ENCODE assay signal across 1 cellular context in the genomic region with DNA sequence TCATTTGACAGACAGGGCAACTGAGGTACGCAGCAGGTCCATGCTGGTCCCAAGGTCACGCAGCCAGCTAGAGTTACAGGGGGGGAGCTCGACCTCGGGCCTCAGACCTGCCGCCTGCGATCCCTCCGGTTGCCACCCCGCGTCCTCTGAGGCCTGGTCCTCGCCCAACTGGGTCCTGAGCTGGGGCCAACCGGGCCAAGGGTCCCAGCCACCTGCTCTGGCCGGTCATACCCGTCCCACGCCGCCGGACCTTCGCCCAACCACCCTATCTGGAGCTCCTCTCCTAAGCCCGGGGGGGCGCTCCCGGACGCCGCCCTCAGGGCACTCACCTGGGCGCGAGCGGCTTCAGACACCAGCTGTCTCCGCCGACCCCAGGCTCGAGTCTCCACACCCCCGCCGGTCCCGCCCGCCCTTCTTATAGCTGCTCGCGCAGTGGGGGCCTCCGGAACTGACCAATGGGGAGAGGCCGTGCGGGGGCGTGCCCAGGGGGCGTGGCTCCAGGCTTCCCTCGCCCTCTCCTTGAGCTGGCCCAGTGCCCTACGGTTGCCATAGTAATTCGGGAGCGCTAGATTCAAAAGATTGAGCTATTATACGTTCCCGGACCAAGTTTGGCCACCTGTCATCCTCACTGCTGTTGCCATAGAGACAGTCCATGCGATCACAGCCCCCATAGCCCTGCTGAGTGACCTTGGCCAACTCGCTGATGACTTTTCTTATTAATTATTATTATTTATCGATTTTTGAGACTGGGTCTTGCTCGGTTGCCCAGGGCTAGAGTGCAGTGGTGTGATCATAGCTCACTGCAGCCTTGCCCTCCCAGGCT.
A peak's percentile ranks its signal among the peaks of the same experiment; 100 is the strongest.
TF ChIP-seq lines count a peak whose summit lies in the region.

A gene with protein sequence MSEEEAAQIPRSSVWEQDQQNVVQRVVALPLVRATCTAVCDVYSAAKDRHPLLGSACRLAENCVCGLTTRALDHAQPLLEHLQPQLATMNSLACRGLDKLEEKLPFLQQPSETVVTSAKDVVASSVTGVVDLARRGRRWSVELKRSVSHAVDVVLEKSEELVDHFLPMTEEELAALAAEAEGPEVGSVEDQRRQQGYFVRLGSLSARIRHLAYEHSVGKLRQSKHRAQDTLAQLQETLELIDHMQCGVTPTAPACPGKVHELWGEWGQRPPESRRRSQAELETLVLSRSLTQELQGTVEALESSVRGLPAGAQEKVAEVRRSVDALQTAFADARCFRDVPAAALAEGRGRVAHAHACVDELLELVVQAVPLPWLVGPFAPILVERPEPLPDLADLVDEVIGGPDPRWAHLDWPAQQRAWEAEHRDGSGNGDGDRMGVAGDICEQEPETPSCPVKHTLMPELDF (minus strand): TSS at position 389 of the 823 bp plus-strand sequence. CDS start 1,150 bp downstream, outside the sequence.

TF ChIP-seq in HepG2, 621 proteins besides CTCF, POLR2A, EP300 and RAD21 (continued from another document and continues in another):
- TF ChIP-seq USF2 (IDR thresholded peaks at IDR 0.05; ENCODE audit: low read depth, low read length) (no peak), USF2 (CRISPR knock-in tag; IDR thresholded peaks at IDR 0.05; ENCODE audit: borderline replicate concordance) (no peak), ZBTB49 (CRISPR knock-in tag; IDR thresholded peaks at IDR 0.05; ENCODE audit: borderline replicate concordance) (no peak), ZNF660 (CRISPR knock-in tag; IDR thresholded peaks at IDR 0.05; ENCODE audit: borderline replicate concordance, low read depth) (no peak), GZF1 (CRISPR knock-in tag; IDR thresholded peaks at IDR 0.05) (no peak), ZNF530 (CRISPR knock-in tag; IDR thresholded peaks at IDR 0.05; ENCODE audit: low read depth) (no peak), SP1 (IDR thresholded peaks at IDR 0.05) (no peak), SP1 (CRISPR knock-in tag; IDR thresholded peaks at IDR 0.05) (peak; percentile 86), SKIL (CRISPR knock-in tag; IDR thresholded peaks at IDR 0.05; ENCODE audit: borderline replicate concordance) (no peak), ZNF639 (CRISPR knock-in tag; conservative IDR thresholded peaks at IDR 0.05) (no peak), ZNF446 (CRISPR knock-in tag; IDR thresholded peaks at IDR 0.05) (no peak), JUN (CRISPR knock-in tag; IDR thresholded peaks at IDR 0.05) (no peak), NR2F1 (CRISPR knock-in tag; IDR thresholded peaks at IDR 0.05) (no peak), ZNF605 (CRISPR knock-in tag; IDR thresholded peaks at IDR 0.05) (no peak), SNAI1 (CRISPR knock-in tag; IDR thresholded peaks at IDR 0.05; ENCODE audit: borderline replicate concordance) (0 out of 2 replicates have a peak, but pooled peaks have one; percentile 41), ZNF33A (CRISPR knock-in tag; IDR thresholded peaks at IDR 0.05; ENCODE audit: borderline replicate concordance) (no peak), ZFX (CRISPR knock-in tag; IDR thresholded peaks at IDR 0.05; ENCODE audit: low read depth) (peak; percentile 54), ZNF205 (CRISPR knock-in tag; IDR thresholded peaks at IDR 0.05) (no peak), KAT8 (CRISPR knock-in tag; IDR thresholded peaks at IDR 0.05) (no peak), ATM (IDR thresholded peaks at IDR 0.05; ENCODE audit: borderline replicate concordance) (no peak), SMC3 (IDR thresholded peaks at IDR 0.05; ENCODE audit: low read length) (no peak), RFX3 (CRISPR knock-in tag; IDR thresholded peaks at IDR 0.05) (peak; percentile 88), POLR2AphosphoS2 (IDR thresholded peaks at IDR 0.05; ENCODE audit: low read depth, low read length) (no peak), FOSL1 (CRISPR knock-in tag; IDR thresholded peaks at IDR 0.05; ENCODE audit: borderline replicate concordance) (no peak), ZNF510 (CRISPR knock-in tag; IDR thresholded peaks at IDR 0.05; ENCODE audit: low read depth) (no peak), SP4 (CRISPR knock-in tag; IDR thresholded peaks at IDR 0.05) (peak; percentile 76), ISX (CRISPR knock-in tag; conservative IDR thresholded peaks at IDR 0.05) (no peak), BRCA1 (CRISPR knock-in tag; IDR thresholded peaks at IDR 0.05) (no peak), KAT7 (CRISPR knock-in tag; IDR thresholded peaks at IDR 0.05; ENCODE audit: borderline replicate concordance) (0 out of 2 replicates have a peak, but pooled peaks have one; percentile 34), ZC3H4 (CRISPR knock-in tag; IDR thresholded peaks at IDR 0.05; ENCODE audit: borderline replicate concordance) (no peak), BRD4 (CRISPR knock-in tag; IDR thresholded peaks at IDR 0.05) (no peak), ZNF274 (CRISPR knock-in tag; IDR thresholded peaks at IDR 0.05) (no peak), ZNF230 (CRISPR knock-in tag; IDR thresholded peaks at IDR 0.05) (no peak), ATF3 (CRISPR knock-in tag; IDR thresholded peaks at IDR 0.05) (no peak), BHLHE40 (IDR thresholded peaks at IDR 0.05; ENCODE audit: low read length) (no peak)
- TF ChIP-seq, protein P1, sequence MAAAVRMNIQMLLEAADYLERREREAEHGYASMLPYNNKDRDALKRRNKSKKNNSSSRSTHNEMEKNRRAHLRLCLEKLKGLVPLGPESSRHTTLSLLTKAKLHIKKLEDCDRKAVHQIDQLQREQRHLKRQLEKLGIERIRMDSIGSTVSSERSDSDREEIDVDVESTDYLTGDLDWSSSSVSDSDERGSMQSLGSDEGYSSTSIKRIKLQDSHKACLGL (CRISPR knock-in tag; IDR thresholded peaks at IDR 0.05), result peak; percentile 48; the same call in 1 of the 2 replicates
- TF ChIP-seq, protein P2, sequence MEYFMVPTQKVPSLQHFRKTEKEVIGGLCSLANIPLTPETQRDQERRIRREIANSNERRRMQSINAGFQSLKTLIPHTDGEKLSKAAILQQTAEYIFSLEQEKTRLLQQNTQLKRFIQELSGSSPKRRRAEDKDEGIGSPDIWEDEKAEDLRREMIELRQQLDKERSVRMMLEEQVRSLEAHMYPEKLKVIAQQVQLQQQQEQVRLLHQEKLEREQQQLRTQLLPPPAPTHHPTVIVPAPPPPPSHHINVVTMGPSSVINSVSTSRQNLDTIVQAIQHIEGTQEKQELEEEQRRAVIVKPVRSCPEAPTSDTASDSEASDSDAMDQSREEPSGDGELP (IDR thresholded peaks at IDR 0.05; ENCODE audit: borderline replicate concordance, low read depth), result peak; percentile 63; the same call in 1 of the 2 replicates
- TF ChIP-seq, protein P3, sequence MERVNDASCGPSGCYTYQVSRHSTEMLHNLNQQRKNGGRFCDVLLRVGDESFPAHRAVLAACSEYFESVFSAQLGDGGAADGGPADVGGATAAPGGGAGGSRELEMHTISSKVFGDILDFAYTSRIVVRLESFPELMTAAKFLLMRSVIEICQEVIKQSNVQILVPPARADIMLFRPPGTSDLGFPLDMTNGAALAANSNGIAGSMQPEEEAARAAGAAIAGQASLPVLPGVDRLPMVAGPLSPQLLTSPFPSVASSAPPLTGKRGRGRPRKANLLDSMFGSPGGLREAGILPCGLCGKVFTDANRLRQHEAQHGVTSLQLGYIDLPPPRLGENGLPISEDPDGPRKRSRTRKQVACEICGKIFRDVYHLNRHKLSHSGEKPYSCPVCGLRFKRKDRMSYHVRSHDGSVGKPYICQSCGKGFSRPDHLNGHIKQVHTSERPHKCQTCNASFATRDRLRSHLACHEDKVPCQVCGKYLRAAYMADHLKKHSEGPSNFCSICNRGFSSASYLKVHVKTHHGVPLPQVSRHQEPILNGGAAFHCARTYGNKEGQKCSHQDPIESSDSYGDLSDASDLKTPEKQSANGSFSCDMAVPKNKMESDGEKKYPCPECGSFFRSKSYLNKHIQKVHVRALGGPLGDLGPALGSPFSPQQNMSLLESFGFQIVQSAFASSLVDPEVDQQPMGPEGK (CRISPR knock-in tag; IDR thresholded peaks at IDR 0.05), result peak; percentile 93
- TF ChIP-seq, protein P4, sequence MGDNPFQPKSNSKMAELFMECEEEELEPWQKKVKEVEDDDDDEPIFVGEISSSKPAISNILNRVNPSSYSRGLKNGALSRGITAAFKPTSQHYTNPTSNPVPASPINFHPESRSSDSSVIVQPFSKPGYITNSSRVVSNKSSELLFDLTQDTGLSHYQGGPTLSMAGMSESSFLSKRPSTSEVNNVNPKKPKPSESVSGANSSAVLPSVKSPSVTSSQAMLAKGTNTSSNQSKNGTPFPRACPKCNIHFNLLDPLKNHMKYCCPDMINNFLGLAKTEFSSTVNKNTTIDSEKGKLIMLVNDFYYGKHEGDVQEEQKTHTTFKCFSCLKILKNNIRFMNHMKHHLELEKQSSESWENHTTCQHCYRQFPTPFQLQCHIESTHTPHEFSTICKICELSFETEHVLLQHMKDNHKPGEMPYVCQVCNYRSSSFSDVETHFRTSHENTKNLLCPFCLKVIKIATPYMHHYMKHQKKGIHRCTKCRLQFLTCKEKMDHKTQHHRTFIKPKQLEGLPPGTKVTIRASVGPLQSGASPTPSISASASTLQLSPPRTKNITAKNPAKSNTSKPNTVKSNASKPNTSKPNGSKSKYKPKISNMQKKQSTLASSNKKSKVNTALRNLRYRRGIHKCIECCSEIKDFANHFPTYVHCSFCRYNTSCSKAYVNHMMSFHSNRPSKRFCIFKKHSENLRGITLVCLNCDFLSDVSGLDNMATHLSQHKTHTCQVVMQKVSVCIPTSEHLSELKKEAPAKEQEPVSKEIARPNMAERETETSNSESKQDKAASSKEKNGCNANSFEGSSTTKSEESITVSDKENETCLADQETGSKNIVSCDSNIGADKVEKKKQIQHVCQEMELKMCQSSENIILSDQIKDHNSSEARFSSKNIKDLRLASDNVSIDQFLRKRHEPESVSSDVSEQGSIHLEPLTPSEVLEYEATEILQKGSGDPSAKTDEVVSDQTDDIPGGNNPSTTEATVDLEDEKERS (CRISPR knock-in tag; IDR thresholded peaks at IDR 0.05), result no peak
- TF ChIP-seq, protein P5, sequence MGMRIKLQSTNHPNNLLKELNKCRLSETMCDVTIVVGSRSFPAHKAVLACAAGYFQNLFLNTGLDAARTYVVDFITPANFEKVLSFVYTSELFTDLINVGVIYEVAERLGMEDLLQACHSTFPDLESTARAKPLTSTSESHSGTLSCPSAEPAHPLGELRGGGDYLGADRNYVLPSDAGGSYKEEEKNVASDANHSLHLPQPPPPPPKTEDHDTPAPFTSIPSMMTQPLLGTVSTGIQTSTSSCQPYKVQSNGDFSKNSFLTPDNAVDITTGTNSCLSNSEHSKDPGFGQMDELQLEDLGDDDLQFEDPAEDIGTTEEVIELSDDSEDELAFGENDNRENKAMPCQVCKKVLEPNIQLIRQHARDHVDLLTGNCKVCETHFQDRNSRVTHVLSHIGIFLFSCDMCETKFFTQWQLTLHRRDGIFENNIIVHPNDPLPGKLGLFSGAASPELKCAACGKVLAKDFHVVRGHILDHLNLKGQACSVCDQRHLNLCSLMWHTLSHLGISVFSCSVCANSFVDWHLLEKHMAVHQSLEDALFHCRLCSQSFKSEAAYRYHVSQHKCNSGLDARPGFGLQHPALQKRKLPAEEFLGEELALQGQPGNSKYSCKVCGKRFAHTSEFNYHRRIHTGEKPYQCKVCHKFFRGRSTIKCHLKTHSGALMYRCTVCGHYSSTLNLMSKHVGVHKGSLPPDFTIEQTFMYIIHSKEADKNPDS (CRISPR knock-in tag; IDR thresholded peaks at IDR 0.05), result no peak
